Comparison of ENCODE assay signal across 1 cellular context in genomic region chr14:67413806-67414769, GRCh38.
TF ChIP-seq lines count a peak whose summit lies in the region.

No MANE protein-coding gene starts in this region.

TF ChIP-seq in K562, 482 proteins besides CTCF, POLR2A, EP300 and RAD21 (continued from another document):
- TF ChIP-seq ZNF318 (IDR thresholded peaks at IDR 0.05; ENCODE audit: borderline replicate concordance in 1 of 2, low read depth in 1 of 2) (peak in 1 of 2 experiments; percentile 73; a peak in 2 of 4 replicates), CTBP1 (IDR thresholded peaks at IDR 0.05; ENCODE audit: borderline replicate concordance) (peak; percentile 63; the same call in 1 of the 2 replicates), E2F1 (CRISPR knock-in tag; IDR thresholded peaks at IDR 0.05) (no peak), ZNF785 (CRISPR knock-in tag; IDR thresholded peaks at IDR 0.05) (no peak), SMARCA4 (IDR thresholded peaks at IDR 0.05) (peak; percentile 77), ATF7 (IDR thresholded peaks at IDR 0.05) (peak; percentile 64), ZBTB7A (IDR thresholded peaks at IDR 0.05; ENCODE audit: borderline replicate concordance, control insufficient read depth, low read depth, low read length) (peak; percentile 84; the same call in 1 of the 2 replicates), FOSL1 (tag; conservative IDR thresholded peaks at IDR 0.05) (peak; percentile 97), CREB3L1 (IDR thresholded peaks at IDR 0.05; ENCODE audit: borderline replicate concordance, low read depth) (no peak), ZBED1 (IDR thresholded peaks at IDR 0.05) (no peak), SETDB1 (IDR thresholded peaks at IDR 0.05; ENCODE audit: low read length) (no peak), CEBPG (CRISPR knock-in tag; IDR thresholded peaks at IDR 0.05) (0 out of 2 replicates have a peak, but pooled peaks have one; percentile 24), CEBPG (tag; conservative IDR thresholded peaks at IDR 0.05 in 1 of 2, IDR thresholded peaks at IDR 0.05 in 1 of 2) (0 out of 4 replicates have a peak, but pooled peaks of 1 of the 2 experiments have one; percentile 34), FOS (IDR thresholded peaks at IDR 0.05; ENCODE audit: extremely low read depth, insufficient read length) (peak; percentile 64)
- TF ChIP-seq, protein P1, sequence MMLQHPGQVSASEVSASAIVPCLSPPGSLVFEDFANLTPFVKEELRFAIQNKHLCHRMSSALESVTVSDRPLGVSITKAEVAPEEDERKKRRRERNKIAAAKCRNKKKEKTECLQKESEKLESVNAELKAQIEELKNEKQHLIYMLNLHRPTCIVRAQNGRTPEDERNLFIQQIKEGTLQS (IDR thresholded peaks at IDR 0.05): peak; percentile 98
- TF ChIP-seq, protein P1 (CRISPR knock-in tag; conservative IDR thresholded peaks at IDR 0.05): peak; percentile 63
